In genomic region chr2:2913601-2914120, GRCh38 we compare ENCODE assay signal across 29 cellular contexts.
"Had no signal": no experiment of that assay in that cellular context is flagged by ENCODE, and none has a peak within 500 bp of the region (broad histone marks: within the 10 kb centered on the region; RNA-seq: fewer than 3 reads in every experiment).

No MANE protein-coding gene starts in this region.

- H3K27me3 ChIP-seq: left lung, neural progenitor cell, ovary, right atrium auricular region, right lobe of liver, stomach, testis, thyroid gland, upper lobe of right lung had no signal

- H2AFZ ChIP-seq: neural progenitor cell had no signal

- H3K4me3 Mint-ChIP-seq: mesothelial cell of epicardium; naive B cell; natural killer cell; nephron progenitor cell; neural progenitor cell; stimulated activated memory B cell treated with anti-CD40 and anti-IgM and Interleukin-4, amounts not matched to agents 10 μg/mL and 1 μg/mL and 100 μg/mL, for 72 hours had no signal

- H3K27ac ChIP-seq: left lung, lower lobe of right lung, neural progenitor cell, ovary, right atrium auricular region, right lobe of liver, stomach, testis, thyroid gland, upper lobe of right lung had no signal

- H3K4me1 Mint-ChIP-seq: mesothelial cell of epicardium; natural killer cell; stimulated activated memory B cell treated with anti-CD40 and anti-IgM and Interleukin-4, amounts not matched to agents 10 μg/mL and 1 μg/mL and 100 μg/mL, for 72 hours had no signal

- H3K4me1 ChIP-seq: left lung, lower lobe of right lung, neural progenitor cell, right atrium auricular region, right lobe of liver, stomach, testis, thyroid gland, upper lobe of right lung had no signal

- H3K9ac ChIP-seq: neural progenitor cell had no signal

- H3K27me3 Mint-ChIP-seq: progenitor cell of endocrine pancreas had no signal

- H3K36me3 Mint-ChIP-seq: mesothelial cell of epicardium; naive B cell; natural killer cell; neural progenitor cell; stimulated activated memory B cell treated with anti-CD40 and anti-IgM and Interleukin-4, amounts not matched to agents 10 μg/mL and 1 μg/mL and 100 μg/mL, for 72 hours had no signal

- H3K27ac Mint-ChIP-seq: mesothelial cell of epicardium; naive B cell; natural killer cell; nephron progenitor cell; neural progenitor cell; progenitor cell of endocrine pancreas; stimulated activated memory B cell treated with anti-CD40 and anti-IgM and Interleukin-4, amounts not matched to agents 10 μg/mL and 1 μg/mL and 100 μg/mL, for 72 hours had no signal

- H3K9me3 ChIP-seq: lower lobe of right lung, ovary, right lobe of liver, testis, thyroid gland, upper lobe of right lung had no signal

- H3K4me3 ChIP-seq: left lung, lower lobe of right lung, neural progenitor cell, ovary, right atrium auricular region, right lobe of liver, smooth muscle cell, stomach, testis, thyroid gland, upper lobe of right lung had no signal

- FAIRE-seq: kidney, urothelium cell line had no signal

- DNase-seq: hippocampal formation; kidney; left colon; left lung; lower lobe of right lung; mammary epithelial cell; mesenchymal stem cell; naive B cell; natural killer cell; nephron progenitor cell; ovary; stimulated activated CD4-positive, alpha-beta T cell treated with anti-CD3 and anti-CD28 coated beads, Interleukin-1b, Interleukin-23, amount 100 ng/mL, for 48 hours; stimulated activated CD4-positive, alpha-beta T cell treated with anti-CD3 and anti-CD28 coated beads, Interleukin-2, amount 100 ng/mL, for 48 hours; stimulated activated CD4-positive, alpha-beta T cell treated with anti-CD3 and anti-CD28 coated beads, Interleukin-4, amount 100 ng/mL, for 4 hours; stimulated activated CD8-positive, alpha-beta memory T cell treated with anti-CD3 and anti-CD28 coated beads, Interleukin-4, amount 100 ng/mL, for 48 hours; stimulated activated naive CD8-positive, alpha-beta T cell treated with anti-CD3 and anti-CD28 coated beads, Interleukin-15, Interleukin-2, amounts not matched to agents 100 U/mL and 50 U/mL, for 24 hours; stomach; testis; thyroid gland; trophoblast cell; upper lobe of right lung had no signal

- ATAC-seq: left colon; left lung; lower lobe of right lung; natural killer cell; right lobe of liver; stimulated activated memory B cell treated with anti-CD40 and anti-IgM and Interleukin-4, amounts not matched to agents 10 μg/mL and 1 μg/mL and 100 μg/mL, for 72 hours; stimulated activated naive CD8-positive, alpha-beta T cell treated with anti-CD3 and anti-CD28 coated beads, Interleukin-15, Interleukin-2, amounts not matched to agents 100 U/mL and 50 U/mL, for 24 hours; upper lobe of right lung had no signal

- H3K4me2 ChIP-seq: neural progenitor cell, smooth muscle cell had no signal

- H3K36me3 ChIP-seq: left lung, lower lobe of right lung, neural progenitor cell, ovary, right atrium auricular region, right lobe of liver, stomach, thyroid gland, upper lobe of right lung had no signal
